ENCODE assay signal across 22 cellular contexts in the genomic region with DNA sequence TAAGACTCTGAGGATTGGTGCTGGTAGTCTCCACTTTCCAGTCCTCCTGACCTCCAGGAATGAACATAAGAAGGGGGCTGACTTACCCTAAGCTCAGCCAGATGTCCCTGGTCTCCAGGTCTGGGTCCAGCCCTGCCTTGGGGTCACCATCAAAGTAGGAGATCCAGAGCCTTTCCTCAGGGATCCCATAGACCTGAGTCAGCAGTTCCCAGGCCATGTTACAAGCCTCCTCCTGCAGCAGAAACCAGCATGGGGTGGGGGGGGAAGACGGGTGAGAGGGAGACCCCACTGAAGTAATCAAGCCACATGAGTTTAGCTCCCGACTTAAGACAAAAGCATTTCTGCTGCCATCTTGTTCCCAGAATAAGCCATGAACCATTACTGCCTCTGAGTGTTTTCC. TPM values are rescaled to one million over a fixed set of nuclear protein-coding genes. Genes with fewer than 3 reads are reported as not detected.
DNase-seq lines count a peak whose midpoint lies in the region; ATAC-seq and TF ChIP-seq lines count a peak whose summit lies in the region.
"Had no signal": no experiment of that assay in that cellular context is flagged by ENCODE, and none has a peak within 500 bp of the region (broad histone marks: within the 10 kb centered on the region; RNA-seq: fewer than 3 reads in every experiment).

No MANE protein-coding gene starts in this region.

- no peak for ATAC-seq in CD8-positive, alpha-beta T cell
- ATAC-seq in activated naive CD8-positive, alpha-beta T cell treated with anti-CD3 and anti-CD28 coated beads, Interleukin-2, amount 10 ng/mL, durations not matched to agents 7 days and 5 days (ENCODE audit: low read depth), result no peak
- no peak for ATAC-seq in naive thymus-derived CD8-positive, alpha-beta T cell
- no peak for ATAC-seq in HG03378 (IDR thresholded peaks at IDR 0.05; ENCODE audit: unreplicated experiment)

- H3K27me3 ChIP-seq in CD8-positive, alpha-beta T cell (ENCODE audit: insufficient read depth, low read length), result no peaks in the 10 kb centered on the region
- H3K27me3 ChIP-seq in tibial nerve, result no peaks in the 10 kb centered on the region
- H3K27me3 ChIP-seq: BLaER1, cardiac muscle cell, dorsolateral prefrontal cortex, esophagus muscularis mucosa, thyroid gland had no signal

- H3K4me1 Mint-ChIP-seq in T-helper 2 cell treated with Interferon-gamma antibody and Interleukin-4, amounts not matched to agents 5 μg/mL and 100 μg/mL, for 36 hours (ENCODE audit: low read depth), result peaks cover 10% of the 10 kb centered on the region
- H3K4me1 Mint-ChIP-seq in CD8-positive, alpha-beta T cell (ENCODE audit: low read depth), result peaks cover 13% of the 10 kb centered on the region
- H3K4me1 Mint-ChIP-seq in activated naive CD8-positive, alpha-beta T cell treated with anti-CD3 and anti-CD28 coated beads, Interleukin-2, amount 10 ng/mL, durations not matched to agents 7 days and 5 days, result peaks cover 10% of the 10 kb centered on the region
- H3K4me1 Mint-ChIP-seq in naive thymus-derived CD8-positive, alpha-beta T cell, result peaks cover 20 to 31% (median 23%) of the 10 kb centered on the region in 4 donors

- no peak for TF ChIP-seq EP300 in tibial nerve (IDR thresholded peaks at IDR 0.05)

- POLR2A ChIA-PET in CD8-positive, alpha-beta T cell (lab: Charles Lee), result no interaction called here
- POLR2A ChIA-PET in activated naive CD8-positive, alpha-beta T cell treated with anti-CD3 and anti-CD28 coated beads, Interleukin-2, amount 10 ng/mL, durations not matched to agents 7 days and 5 days (lab: Charles Lee), result interaction anchor here (1.2 kb wide), 1 partner anchor 43 kb away, joined by 3 read pairs; no protein-coding TSS in a partner anchor
- POLR2A ChIA-PET in naive thymus-derived CD8-positive, alpha-beta T cell (lab: Charles Lee), result no interaction called here

- H3K9me3 ChIP-seq in CD8-positive, alpha-beta T cell (ENCODE audit: low read length), result no peaks in the 10 kb centered on the region
- no peaks in the 10 kb centered on the region for H3K9me3 ChIP-seq in tibial nerve
- H3K9me3 ChIP-seq: BLaER1, esophagus muscularis mucosa, thyroid gland had no signal

- TF ChIP-seq CTCF in CD8-positive, alpha-beta T cell (IDR thresholded peaks at IDR 0.05), result no peak
- no peak for TF ChIP-seq CTCF in tibial nerve (IDR thresholded peaks at IDR 0.05)

- intact Hi-C loops in CD8-positive, alpha-beta T cell (cut with DNase I, micrococcal nuclease), result loop anchor here in 1 of 2 experiments (5.0 kb wide), 1 partner anchor 539 kb away; a partner anchor contains a TSS

- DNase-seq in T-helper 2 cell treated with Interferon-gamma antibody and Interleukin-4, amounts not matched to agents 5 μg/mL and 100 μg/mL, for 36 hours (ENCODE audit: low spot score), result no peak
- DNase-seq in T-helper 2 cell (no peak), NCI-H2171 (lab: John Stamatoyannopoulos, UW) (no peak), tibial nerve (ENCODE audit: low spot score in 2 of 2) (no peak)
- no peak for DNase-seq in CD8-positive, alpha-beta T cell
- no peak for DNase-seq in activated naive CD8-positive, alpha-beta T cell treated with anti-CD3 and anti-CD28 coated beads, Interleukin-2, amount 10 ng/mL, durations not matched to agents 7 days and 5 days
- DNase-seq in naive thymus-derived CD8-positive, alpha-beta T cell, result no peak
- DNase-seq: 8988T; activated CD8-positive, alpha-beta memory T cell treated with anti-CD3 and anti-CD28 coated beads, Interleukin-2, amount 50 U/mL, for 48 hours; DMS153; dorsolateral prefrontal cortex; Karpas-422; NCI-H1436; NCI-H82; T-helper 9 cell; thyroid gland had no signal

- peaks cover 11% of the 10 kb centered on the region for H3K4me1 ChIP-seq in CD8-positive, alpha-beta T cell (ENCODE audit: insufficient read depth, low read length)
- H3K4me1 ChIP-seq in tibial nerve, result peaks cover 0 to 15% (median 9%) of the 10 kb centered on the region in 4 donors

- TF ChIP-seq POLR2A in tibial nerve (IDR thresholded peaks at IDR 0.05), result no peak

- CTCF ChIA-PET in CD8-positive, alpha-beta T cell (lab: Charles Lee), result interaction anchor here (1.0 to 2.2 kb wide), 4 partner anchors 9 to 43 kb away, joined by 3 to 12 read pairs (median 3); no protein-coding TSS in a partner anchor

- 75 to 80% methylated on average over 2 of the region's 2 CpGs for WGBS in tibial nerve, 2 donors

- H3K9me3 Mint-ChIP-seq in T-helper 2 cell treated with Interferon-gamma antibody and Interleukin-4, amounts not matched to agents 5 μg/mL and 100 μg/mL, for 36 hours, result no peaks in the 10 kb centered on the region
- H3K9me3 Mint-ChIP-seq in CD8-positive, alpha-beta T cell, result no peaks in the 10 kb centered on the region
- H3K9me3 Mint-ChIP-seq in activated naive CD8-positive, alpha-beta T cell treated with anti-CD3 and anti-CD28 coated beads, Interleukin-2, amount 10 ng/mL, durations not matched to agents 7 days and 5 days, result no peaks in the 10 kb centered on the region
- H3K9me3 Mint-ChIP-seq in naive thymus-derived CD8-positive, alpha-beta T cell, result no peaks in the 10 kb centered on the region

- H3K36me3 ChIP-seq in CD8-positive, alpha-beta T cell (ENCODE audit: insufficient read depth, low read length), result peaks cover 24% of the 10 kb centered on the region
- peaks cover 0 to 55% (median 22%) of the 10 kb centered on the region in 3 donors for H3K36me3 ChIP-seq in tibial nerve

- peaks cover 22% of the 10 kb centered on the region for H3K36me3 Mint-ChIP-seq in T-helper 2 cell treated with Interferon-gamma antibody and Interleukin-4, amounts not matched to agents 5 μg/mL and 100 μg/mL, for 36 hours (ENCODE audit: low read depth)
- H3K36me3 Mint-ChIP-seq in CD8-positive, alpha-beta T cell, result peaks cover 54% of the 10 kb centered on the region
- peaks cover 10% of the 10 kb centered on the region for H3K36me3 Mint-ChIP-seq in activated naive CD8-positive, alpha-beta T cell treated with anti-CD3 and anti-CD28 coated beads, Interleukin-2, amount 10 ng/mL, durations not matched to agents 7 days and 5 days
- H3K36me3 Mint-ChIP-seq in naive thymus-derived CD8-positive, alpha-beta T cell, result peaks cover 0 to 44% (median 7%) of the 10 kb centered on the region in 3 donors

- no peak overlapping the region for H3K27ac Mint-ChIP-seq in T-helper 2 cell treated with Interferon-gamma antibody and Interleukin-4, amounts not matched to agents 5 μg/mL and 100 μg/mL, for 36 hours
- H3K27ac Mint-ChIP-seq in CD8-positive, alpha-beta T cell, result no peak overlapping the region
- H3K27ac Mint-ChIP-seq in activated naive CD8-positive, alpha-beta T cell treated with anti-CD3 and anti-CD28 coated beads, Interleukin-2, amount 10 ng/mL, durations not matched to agents 7 days and 5 days, result no peak overlapping the region
- peak overlapping the region in 4 of 10 donors; percentile 51 to 83 (median 62) for H3K27ac Mint-ChIP-seq in naive thymus-derived CD8-positive, alpha-beta T cell

- H3K4me3 Mint-ChIP-seq in T-helper 2 cell treated with Interferon-gamma antibody and Interleukin-4, amounts not matched to agents 5 μg/mL and 100 μg/mL, for 36 hours, result peak overlapping the region; percentile 95
- peak overlapping the region; percentile 98 for H3K4me3 Mint-ChIP-seq in CD8-positive, alpha-beta T cell
- H3K4me3 Mint-ChIP-seq in activated naive CD8-positive, alpha-beta T cell treated with anti-CD3 and anti-CD28 coated beads, Interleukin-2, amount 10 ng/mL, durations not matched to agents 7 days and 5 days, result peak overlapping the region; percentile 99
- peak overlapping the region in 9 of 10 donors; percentile 94 to 100 (median 96) for H3K4me3 Mint-ChIP-seq in naive thymus-derived CD8-positive, alpha-beta T cell

- no peak overlapping the region for H3K4me3 ChIP-seq in CD8-positive, alpha-beta T cell (ENCODE audit: low read depth, low read length)
- H3K4me3 ChIP-seq in tibial nerve, result no peak overlapping the region
- H3K4me3 ChIP-seq: cardiac muscle cell, thyroid gland had no signal

- no peak overlapping the region for H3K27ac ChIP-seq in CD8-positive, alpha-beta T cell (ENCODE audit: low read depth, low read length)
- H3K27ac ChIP-seq in tibial nerve, result no peak overlapping the region
- H3K27ac ChIP-seq: BLaER1, cardiac muscle cell, dorsolateral prefrontal cortex, esophagus muscularis mucosa, thyroid gland had no signal

- peaks cover 1% of the 10 kb centered on the region for H3K27me3 Mint-ChIP-seq in T-helper 2 cell treated with Interferon-gamma antibody and Interleukin-4, amounts not matched to agents 5 μg/mL and 100 μg/mL, for 36 hours (ENCODE audit: low read depth)
- H3K27me3 Mint-ChIP-seq in CD8-positive, alpha-beta T cell (ENCODE audit: low read depth), result no peaks in the 10 kb centered on the region
- H3K27me3 Mint-ChIP-seq in activated naive CD8-positive, alpha-beta T cell treated with anti-CD3 and anti-CD28 coated beads, Interleukin-2, amount 10 ng/mL, durations not matched to agents 7 days and 5 days, result no peaks in the 10 kb centered on the region
- H3K27me3 Mint-ChIP-seq in naive thymus-derived CD8-positive, alpha-beta T cell, result no peaks in the 10 kb centered on the region

RNA-seq across cellular contexts. Expression of a gene that starts 1.8 kb away (rescaled TPM):
- 10 to 100 TPM; 13.5 to 14.7 TPM for total RNA-seq in CD8-positive, alpha-beta T cell
- total RNA-seq in activated naive CD8-positive, alpha-beta T cell treated with anti-CD3 and anti-CD28 coated beads, Interleukin-2, amount 10 ng/mL, durations not matched to agents 7 days and 5 days, result 10 to 100 TPM; 23.0 to 23.2 TPM
- total RNA-seq in naive thymus-derived CD8-positive, alpha-beta T cell, result 10 to 100 TPM; 23.8 to 24.1 TPM
- polyA plus RNA-seq in naive thymus-derived CD8-positive, alpha-beta T cell, result 10 to 100 TPM in 1 of 3 donors, 1 to 10 TPM in 2; 5.2 to 13.5 (median 6.3) TPM
- total RNA-seq in tibial nerve, result 10 to 100 TPM; 14.2 to 23.1 (median 17.7) TPM

RNA-seq across cellular contexts. Expression of a gene that starts 31.1 kb away (rescaled TPM):
- not detected for total RNA-seq in CD8-positive, alpha-beta T cell
- not detected for total RNA-seq in activated naive CD8-positive, alpha-beta T cell treated with anti-CD3 and anti-CD28 coated beads, Interleukin-2, amount 10 ng/mL, durations not matched to agents 7 days and 5 days
- not detected for total RNA-seq in naive thymus-derived CD8-positive, alpha-beta T cell
- not detected for polyA plus RNA-seq in naive thymus-derived CD8-positive, alpha-beta T cell
- not detected for total RNA-seq in tibial nerve
- total RNA-seq: cardiac muscle cell, esophagus muscularis mucosa, glomerular endothelial cell, thyroid gland had no signal
- polyA plus RNA-seq: adipose tissue, cardiac muscle cell had no signal

RNA-seq across cellular contexts. Expression of a gene that starts 41.1 kb away (rescaled TPM):
- total RNA-seq in CD8-positive, alpha-beta T cell, result not detected
- total RNA-seq in activated naive CD8-positive, alpha-beta T cell treated with anti-CD3 and anti-CD28 coated beads, Interleukin-2, amount 10 ng/mL, durations not matched to agents 7 days and 5 days, result not detected
- total RNA-seq in naive thymus-derived CD8-positive, alpha-beta T cell, result not detected
- not detected for polyA plus RNA-seq in naive thymus-derived CD8-positive, alpha-beta T cell
- total RNA-seq in tibial nerve, result under 1 TPM in 1 of 4 donors, not detected in 3; 0.42 TPM
- total RNA-seq: glomerular endothelial cell, thyroid gland had no signal

RNA-seq across cellular contexts. Expression of a gene that starts 46.0 kb away (rescaled TPM):
- total RNA-seq in CD8-positive, alpha-beta T cell, result 10 to 100 TPM; 44.5 to 45.8 TPM
- 10 to 100 TPM; 14.0 to 14.3 TPM for total RNA-seq in activated naive CD8-positive, alpha-beta T cell treated with anti-CD3 and anti-CD28 coated beads, Interleukin-2, amount 10 ng/mL, durations not matched to agents 7 days and 5 days
- 10 to 100 TPM; 11.4 to 14.4 TPM for total RNA-seq in naive thymus-derived CD8-positive, alpha-beta T cell
- polyA plus RNA-seq in naive thymus-derived CD8-positive, alpha-beta T cell, result 1 to 10 TPM; 2.7 to 4.1 (median 3.6) TPM
- total RNA-seq in tibial nerve, result 10 to 100 TPM; 12.7 to 20.7 (median 16.0) TPM

RNA-seq across cellular contexts. Expression of a gene that starts 54.0 kb away (rescaled TPM):
- total RNA-seq in CD8-positive, alpha-beta T cell, result 1 to 10 TPM; 6.3 to 6.4 TPM
- 10 to 100 TPM; 28.4 TPM for total RNA-seq in activated naive CD8-positive, alpha-beta T cell treated with anti-CD3 and anti-CD28 coated beads, Interleukin-2, amount 10 ng/mL, durations not matched to agents 7 days and 5 days
- 10 to 100 TPM; 18.0 to 18.3 TPM for total RNA-seq in naive thymus-derived CD8-positive, alpha-beta T cell
- polyA plus RNA-seq in naive thymus-derived CD8-positive, alpha-beta T cell, result 10 to 100 TPM; 31.9 to 40.1 (median 39.0) TPM
- 10 to 100 TPM; 28.0 to 34.1 (median 33.1) TPM for total RNA-seq in tibial nerve
